ENCODE assay signal across 12 cellular contexts in the genomic region with DNA sequence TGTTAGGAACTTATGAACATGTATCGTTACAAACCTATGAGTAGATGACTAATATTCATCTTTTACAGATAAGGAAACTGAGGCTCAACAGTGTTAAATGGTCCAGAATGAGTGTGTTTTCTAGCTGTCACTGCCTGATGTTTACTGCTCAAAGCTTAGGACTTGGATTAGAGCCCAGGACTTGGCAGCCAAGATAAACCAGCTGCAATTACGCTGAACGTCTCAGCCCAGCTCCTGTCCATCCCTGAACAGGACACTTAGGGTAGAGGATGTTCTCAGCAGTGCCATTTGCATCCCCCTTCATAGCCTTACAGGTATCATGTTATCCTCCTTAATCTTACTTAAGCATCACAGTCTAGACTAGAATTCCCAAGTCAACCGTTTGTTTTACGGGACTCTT.
A peak's percentile ranks its signal among the peaks of the same experiment; 100 is the strongest.
DNase-seq lines count a peak whose midpoint lies in the region; ATAC-seq lines count a peak whose summit lies in the region.
"Had no signal": no experiment of that assay in that cellular context is flagged by ENCODE, and none has a peak within 500 bp of the region (broad histone marks: within the 10 kb centered on the region; RNA-seq: fewer than 3 reads in every experiment).

No MANE protein-coding gene starts in this region.

- no peak overlapping the region for H3K9ac ChIP-seq in GM23248

- H3K36me3 ChIP-seq in GM23248 (ENCODE audit: low read depth), result no peaks in the 10 kb centered on the region
- H3K36me3 ChIP-seq: HAP-1 had no signal

- intact Hi-C loops in Right ventricle myocardium superior (cut with DNase I) (no loop called here), cardiac septum (cut with DNase I) (no loop called here)

- H3K79me2 ChIP-seq in GM23248 (ENCODE audit: insufficient read depth), result no peaks in the 10 kb centered on the region

- in situ Hi-C loops in GM23248 (cut with MboI), result no loop called here

- no peaks in the 10 kb centered on the region for H4K20me1 ChIP-seq in GM23248 (ENCODE audit: insufficient read depth)

- no peak overlapping the region for H2AFZ ChIP-seq in GM23248

- no peak overlapping the region for H3K4me3 ChIP-seq in GM23248
- H3K4me3 ChIP-seq: A549, HAP-1 had no signal

- H3K27ac ChIP-seq in GM23248, result no peak overlapping the region
- H3K27ac ChIP-seq: A549 had no signal

- no peak overlapping the region for H3K4me2 ChIP-seq in GM23248 (ENCODE audit: unreplicated experiment)
- H3K4me2 ChIP-seq: A549 had no signal

- no peaks in the 10 kb centered on the region for H3K9me2 ChIP-seq in GM23248 (ENCODE audit: insufficient read depth)

- peak; percentile 36 for ATAC-seq in Right ventricle myocardium superior (ENCODE audit: poor library complexity)
- ATAC-seq: A549; CD8-positive, alpha-beta T cell had no signal

- 25 to 30% methylated on average over 5 of the region's 5 CpGs for WGBS in GM23248 (ENCODE audit: low coverage in 1 of 2, low lambda C conversion rate in 2 of 2, missing lambda C conversion rate in 2 of 2), 2 experiments

- no peaks in the 10 kb centered on the region for H3F3A ChIP-seq in GM23248 (ENCODE audit: insufficient read depth)

- no peak for DNase-seq in Right ventricle myocardium superior
- DNase-seq in cardiac septum (ENCODE audit: low spot score), result no peak
- peak; percentile 11 for DNase-seq in RPMI8226
- peak; percentile 7 for DNase-seq in inferior parietal cortex (ENCODE audit: extremely low spot score)
- no peak for DNase-seq in GM23248
- DNase-seq in NOMO-1 treated with DMSO at 0.1 percent for 48 hours (lab: John Stamatoyannopoulos, UW; ENCODE audit: unreplicated experiment), result no peak
- DNase-seq: CD8-positive, alpha-beta T cell; COR-L47; DMS153; GF-D8 had no signal

- no peaks in the 10 kb centered on the region for H3K27me3 ChIP-seq in GM23248 (replicated peaks; ENCODE audit: insufficient read depth)

- H3K9me3 ChIP-seq in GM23248 (ENCODE audit: low read depth), result no peaks in the 10 kb centered on the region
- H3K9me3 ChIP-seq: A549, HAP-1 had no signal

- no peaks in the 10 kb centered on the region for H3K4me1 ChIP-seq in GM23248 (ENCODE audit: insufficient read depth)
- H3K4me1 ChIP-seq: A549, HAP-1 had no signal

Comparison
In these comparisons a context has a peak if more than half of its experiments do, and no peak if none do; other contexts are left out.
1. DNase-seq: peak in RPMI8226 (single experiment) and inferior parietal cortex (single experiment); none in Right ventricle myocardium superior (single experiment), cardiac septum (single experiment), GM23248 (single experiment) and NOMO-1 treated with DMSO at 0.1 percent for 48 hours (single experiment).